In the genomic region with DNA sequence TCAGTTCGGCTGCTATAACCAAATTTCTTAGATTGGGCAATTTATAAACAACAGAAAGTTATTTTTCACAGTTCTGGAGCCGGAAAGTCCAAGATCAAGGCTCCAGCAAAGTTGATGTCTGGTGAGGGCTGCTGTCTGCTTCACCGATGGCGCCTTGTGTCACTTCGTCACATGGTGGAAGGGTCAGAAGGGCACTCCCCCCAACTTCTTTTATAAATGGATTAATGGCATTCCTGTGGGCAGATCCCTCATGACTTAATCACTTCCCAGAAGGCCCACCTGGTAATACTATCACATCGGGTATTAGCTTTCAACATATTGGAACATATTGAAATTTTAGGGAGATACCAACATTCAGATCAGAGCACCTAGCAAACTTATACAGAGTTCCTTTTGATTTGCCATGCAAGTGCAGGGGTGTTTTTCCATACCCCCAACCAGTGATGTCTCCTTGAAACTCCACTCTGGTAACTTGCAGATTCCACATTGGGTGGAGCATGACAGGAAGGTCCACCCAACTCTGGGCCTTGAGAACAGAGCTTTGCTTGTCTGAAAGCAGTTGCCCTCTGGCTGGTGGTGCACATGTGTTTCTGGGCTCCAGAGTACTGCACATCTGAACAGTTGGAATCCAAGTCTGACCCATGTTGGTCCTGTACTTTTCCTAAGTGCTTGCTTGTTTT, we compare ENCODE assay signal across 20 cellular contexts.
DNase-seq lines count a peak whose midpoint lies in the region; ATAC-seq, FAIRE-seq and TF ChIP-seq lines count a peak whose summit lies in the region.
"Had no signal": no experiment of that assay in that cellular context is flagged by ENCODE, and none has a peak within 500 bp of the region (broad histone marks: within the 10 kb centered on the region; RNA-seq: fewer than 3 reads in every experiment).

No MANE protein-coding gene starts in this region.

- H3K4me2 ChIP-seq in mesenchymal stem cell (ENCODE audit: low read length, poor library complexity, severe bottlenecking): no peak overlapping the region

- H3K9ac ChIP-seq in mesenchymal stem cell (ENCODE audit: low read length): no peak overlapping the region

- no peak overlapping the region for H4K8ac ChIP-seq in mesenchymal stem cell (ENCODE audit: low read length)

- no peak overlapping the region for H2BK12ac ChIP-seq in mesenchymal stem cell (ENCODE audit: low read length in 2 of 2)

- no peak for TF ChIP-seq POLR2A in H54 (IDR thresholded peaks at IDR 0.05; ENCODE audit: low read depth, low read length)

- WGBS in mesenchymal stem cell: 94% methylated on average over 6 of the region's 6 CpGs

- no peak overlapping the region for H3K14ac ChIP-seq in mesenchymal stem cell (ENCODE audit: low read length in 2 of 2)

- H2AFZ ChIP-seq in mesenchymal stem cell (ENCODE audit: low read depth, low read length): no peak overlapping the region

- no peak overlapping the region for H3K18ac ChIP-seq in mesenchymal stem cell (ENCODE audit: low read depth in 1 of 2, low read length in 2 of 2)

- no peak overlapping the region for H2BK120ac ChIP-seq in mesenchymal stem cell (ENCODE audit: low read depth, low read length)

- peak; percentile 90 for DNase-seq in COLO829 (ENCODE audit: low spot score)
- DNase-seq in HT1080 (ENCODE audit: low read depth): peak; percentile 8
- DNase-seq in SK-MEL-5 (ENCODE audit: low read depth, low spot score): peak; percentile 99
- peak; percentile 23 for DNase-seq in mesenchymal stem cell
- no peak for DNase-seq in NCI-H748 treated with DMSO at 0.1 percent for 48 hours (lab: John Stamatoyannopoulos, UW)
- DNase-seq in H54 (ENCODE audit: insufficient read length, low spot score): no peak
- DNase-seq: C1 segment of cervical spinal cord; CD4-positive, alpha-beta T cell; DMS153; DMS79 treated with DMSO at 0.1 percent for 48 hours; EL; HCEC 1CT; HFFc6 had no signal

- no peak overlapping the region for H3K23ac ChIP-seq in mesenchymal stem cell (ENCODE audit: low read length in 2 of 2)

- H2BK5ac ChIP-seq in mesenchymal stem cell (ENCODE audit: low read depth, low read length, poor library complexity, severe bottlenecking): no peak overlapping the region

- H3K36me3 ChIP-seq in mesenchymal stem cell (ENCODE audit: control insufficient read depth in 1 of 2, insufficient read depth in 2 of 2, low read depth in 1 of 2, low read length in 2 of 2): no peaks in the 10 kb centered on the region

- no peak overlapping the region for H4K91ac ChIP-seq in mesenchymal stem cell (ENCODE audit: low read length)

- no peak overlapping the region for H3K27ac ChIP-seq in mesenchymal stem cell (ENCODE audit: low read length, poor library complexity, severe bottlenecking)

- no peak overlapping the region for H2BK15ac ChIP-seq in mesenchymal stem cell (ENCODE audit: low read depth, poor library complexity, severe bottlenecking)

- FAIRE-seq in H54 (lab: Jason Lieb, UNC): no peak
- FAIRE-seq: A204.1, D721Med, G401.6, GM12891, H1 had no signal

- no peaks in the 10 kb centered on the region for H3K79me1 ChIP-seq in mesenchymal stem cell (replicated peaks; ENCODE audit: low read length, poor library complexity, severe bottlenecking)

- in situ Hi-C loops in SK-MEL-5 (cut with HindIII; ENCODE audit: low pct_unique_long_range_greater_than_20kb, low sequenced_read_pairs): no loop called here

- H3K4me1 ChIP-seq in mesenchymal stem cell (ENCODE audit: control insufficient read depth, insufficient read depth, low read depth, low read length): peaks cover 17% of the 10 kb centered on the region

- H3K4me3 ChIP-seq in mesenchymal stem cell (ENCODE audit: insufficient read depth in 1 of 2, low read depth in 1 of 2, low read length in 2 of 2): no peak overlapping the region

- H3K4ac ChIP-seq in mesenchymal stem cell (ENCODE audit: low read depth in 1 of 2, low read length in 2 of 2): no peak overlapping the region

- H3K27me3 ChIP-seq in mesenchymal stem cell (ENCODE audit: control insufficient read depth in 1 of 2, insufficient read depth in 1 of 2, low read length in 2 of 2): no peaks in the 10 kb centered on the region

- no peaks in the 10 kb centered on the region for H3K9me3 ChIP-seq in mesenchymal stem cell (ENCODE audit: control insufficient read depth, low read length)

- ATAC-seq in GM21737 (IDR thresholded peaks at IDR 0.05; ENCODE audit: unreplicated experiment): no peak
- ATAC-seq in HG03045 (IDR thresholded peaks at IDR 0.05; ENCODE audit: unreplicated experiment): no peak

- H2AK5ac ChIP-seq in mesenchymal stem cell (ENCODE audit: low read length, severe bottlenecking): no peak overlapping the region

Comparison
In these comparisons a context has a peak if more than half of its experiments do, and no peak if none do; other contexts are left out.
1. DNase-seq: peak in COLO829 (single experiment), HT1080 (single experiment), SK-MEL-5 (single experiment) and mesenchymal stem cell (single experiment); none in NCI-H748 treated with DMSO at 0.1 percent for 48 hours (single experiment) and H54 (single experiment).